1 cellular context compared by ENCODE assay signal in genomic region chr20:47311211-47311610, GRCh38.
TF ChIP-seq lines count a peak whose summit lies in the region.

No MANE protein-coding gene starts in this region.

TF ChIP-seq in IMR-90, 13 proteins besides CTCF, POLR2A, EP300 and RAD21:
- TF ChIP-seq MAZ (IDR thresholded peaks at IDR 0.05; ENCODE audit: borderline replicate concordance, low read depth, low read length) (no peak), RCOR1 (IDR thresholded peaks at IDR 0.05; ENCODE audit: insufficient replicate concordance, low read length) (no peak), USF2 (IDR thresholded peaks at IDR 0.05; ENCODE audit: low read depth, low read length) (no peak), NFE2L2 (IDR thresholded peaks at IDR 0.05; ENCODE audit: low read depth, low read length) (no peak), CHD1 (IDR thresholded peaks at IDR 0.05; ENCODE audit: low read depth, low read length) (no peak), CEBPB (IDR thresholded peaks at IDR 0.05; ENCODE audit: low read depth, low read length) (no peak), MXI1 (IDR thresholded peaks at IDR 0.05; ENCODE audit: borderline replicate concordance, low read depth, low read length) (no peak), MAFK (IDR thresholded peaks at IDR 0.05; ENCODE audit: low read depth, low read length) (no peak)
